11 cellular contexts compared by ENCODE assay signal in genomic region chr11:116984589-116984988, GRCh38.
DNase-seq lines count a peak whose midpoint lies in the region; ATAC-seq and TF ChIP-seq lines count a peak whose summit lies in the region.
"Had no signal": no experiment of that assay in that cellular context is flagged by ENCODE, and none has a peak within 500 bp of the region (broad histone marks: within the 10 kb centered on the region; RNA-seq: fewer than 3 reads in every experiment).

No MANE protein-coding gene starts in this region.

- H3K4me1 Mint-ChIP-seq in activated T-helper 1 cell treated with anti-CD3 and anti-CD28 coated beads, Interleukin-12 subunit alpha, Interleukin-12 subunit beta, Interleukin-2, Interleukin-4 antibody, amounts not matched to agents 30 ng/mL and 10 ng/mL and 1 ng/mL, durations not matched to agents 14 hours and 24 hours and 36 hours (ENCODE audit: low read depth) = peaks cover 76% of the 10 kb centered on the region

- TF ChIP-seq POLR2A in sigmoid colon (IDR thresholded peaks at IDR 0.05) = no peak

- H3K36me3 ChIP-seq in PC-9 (ENCODE audit: low read depth) = no peaks in the 10 kb centered on the region
- H3K36me3 ChIP-seq in sigmoid colon = no peaks in the 10 kb centered on the region
- H3K36me3 ChIP-seq: thyroid gland had no signal

- no TSS peak for BruUV-seq in PC-9 (replicated peaks; lab: Mats Ljungman, UMichigan)

- H3K4me3 ChIP-seq in PC-9 (no peak overlapping the region), sigmoid colon (no peak overlapping the region)
- H3K4me3 ChIP-seq: thyroid gland had no signal

- ATAC-seq in HG03457 (IDR thresholded peaks at IDR 0.05; ENCODE audit: unreplicated experiment) (no peak), HG02884 (IDR thresholded peaks at IDR 0.05; ENCODE audit: unreplicated experiment) (no peak)
- ATAC-seq: Panc1 had no signal

- no peaks in the 10 kb centered on the region for H3K27me3 Mint-ChIP-seq in activated T-helper 1 cell treated with anti-CD3 and anti-CD28 coated beads, Interleukin-12 subunit alpha, Interleukin-12 subunit beta, Interleukin-2, Interleukin-4 antibody, amounts not matched to agents 30 ng/mL and 10 ng/mL and 1 ng/mL, durations not matched to agents 14 hours and 24 hours and 36 hours (ENCODE audit: insufficient read depth)
- H3K27me3 Mint-ChIP-seq: activated naive CD8-positive, alpha-beta T cell treated with anti-CD3 and anti-CD28 coated beads, Interleukin-2, amount 10 ng/mL, durations not matched to agents 7 days and 5 days had no signal

- peaks cover 41% of the 10 kb centered on the region for H3F3A ChIP-seq in PC-9 (ENCODE audit: insufficient read depth, low read depth)

- peaks cover 50% of the 10 kb centered on the region for H3K79me2 ChIP-seq in PC-9 (ENCODE audit: low read depth)

- H3K36me3 Mint-ChIP-seq in activated T-helper 1 cell treated with anti-CD3 and anti-CD28 coated beads, Interleukin-12 subunit alpha, Interleukin-12 subunit beta, Interleukin-2, Interleukin-4 antibody, amounts not matched to agents 30 ng/mL and 10 ng/mL and 1 ng/mL, durations not matched to agents 14 hours and 24 hours and 36 hours (ENCODE audit: low read depth) = peaks cover 6% of the 10 kb centered on the region

- WGBS in sigmoid colon, 2 donors = 69 to 80% methylated on average over 6 of the region's 6 CpGs

- intact Hi-C loops in PC-9 (cut with micrococcal nuclease; ENCODE audit: unreplicated experiment) = loop anchor here (10.0 kb wide), 1 partner anchor 110 kb away; the partner anchor contains the start of gene SIK3
- intact Hi-C loops in sigmoid colon (cut with DNase I) = no loop called here
- intact Hi-C loops in activated T-helper 1 cell treated with anti-CD3 and anti-CD28 coated beads, Interleukin-12 subunit alpha, Interleukin-12 subunit beta, Interleukin-2, Interleukin-4 antibody, amounts not matched to agents 30 ng/mL and 10 ng/mL and 1 ng/mL, durations not matched to agents 14 hours and 24 hours and 36 hours (cut with micrococcal nuclease) = no loop called here

- H3K27ac ChIP-seq in PC-9 (peak overlapping the region; percentile 16; the same call in 1 of the 2 replicates), sigmoid colon (peak overlapping the region; percentile 53 to 84 (median 72))

- no peak for TF ChIP-seq CTCF in PC-9 (conservative IDR thresholded peaks at IDR 0.05)
- TF ChIP-seq CTCF in sigmoid colon (IDR thresholded peaks at IDR 0.05) = no peak

- no peaks in the 10 kb centered on the region for H3K9me2 ChIP-seq in PC-9 (ENCODE audit: insufficient read depth)

- H3K9me3 Mint-ChIP-seq in activated T-helper 1 cell treated with anti-CD3 and anti-CD28 coated beads, Interleukin-12 subunit alpha, Interleukin-12 subunit beta, Interleukin-2, Interleukin-4 antibody, amounts not matched to agents 30 ng/mL and 10 ng/mL and 1 ng/mL, durations not matched to agents 14 hours and 24 hours and 36 hours = no peaks in the 10 kb centered on the region
- H3K9me3 Mint-ChIP-seq: activated naive CD8-positive, alpha-beta T cell treated with anti-CD3 and anti-CD28 coated beads, Interleukin-2, amount 10 ng/mL, durations not matched to agents 7 days and 5 days had no signal

- H2AFZ ChIP-seq in PC-9 = no peak overlapping the region

- POLR2A ChIA-PET in PC-9 (lab: Charles Lee; ENCODE audit: unreplicated experiment) = interaction anchor here (0.6 to 1.2 kb wide), 3 partner anchors 104 to 121 kb away, joined by 6 to 10 read pairs (median 7); no protein-coding TSS in a partner anchor

- peaks cover 14% of the 10 kb centered on the region; the same call in 1 of the 2 replicates for H4K20me1 ChIP-seq in PC-9 (ENCODE audit: insufficient read depth)

- DNase-seq in ELR (ENCODE audit: low read depth) = peak; percentile 97
- DNase-seq in PC-9 = peak in 1 of 2 experiments; percentile 81
- peak; percentile 96 for DNase-seq in fibroblast of gingiva (ENCODE audit: low read depth)
- DNase-seq in sigmoid colon = no peak
- DNase-seq in NCI-H128 (lab: John Stamatoyannopoulos, UW; ENCODE audit: unreplicated experiment) = no peak
- DNase-seq in activated T-helper 1 cell treated with anti-CD3 and anti-CD28 coated beads, Interleukin-12 subunit alpha, Interleukin-12 subunit beta, Interleukin-2, Interleukin-4 antibody, amounts not matched to agents 30 ng/mL and 10 ng/mL and 1 ng/mL, durations not matched to agents 14 hours and 24 hours and 36 hours (ENCODE audit: low spot score) = no peak
- DNase-seq: activated naive CD8-positive, alpha-beta T cell treated with anti-CD3 and anti-CD28 coated beads, Interleukin-2, amount 10 ng/mL, durations not matched to agents 7 days and 5 days; thyroid gland had no signal

- H3K27me3 ChIP-seq in PC-9 (ENCODE audit: insufficient read depth, low read depth) (no peaks in the 10 kb centered on the region), sigmoid colon (no peaks in the 10 kb centered on the region)
- H3K27me3 ChIP-seq: thyroid gland had no signal

- CTCF ChIA-PET in PC-9 (lab: Charles Lee) = interaction anchor here (0.6 kb wide), 1 partner anchor 16 kb away, joined by 3 read pairs; no protein-coding TSS in a partner anchor

- H3K9me3 ChIP-seq in PC-9 (ENCODE audit: insufficient read depth, low read depth) = no peaks in the 10 kb centered on the region
- no peaks in the 10 kb centered on the region for H3K9me3 ChIP-seq in sigmoid colon
- H3K9me3 ChIP-seq: thyroid gland had no signal

- no peak overlapping the region for H3K27ac Mint-ChIP-seq in activated T-helper 1 cell treated with anti-CD3 and anti-CD28 coated beads, Interleukin-12 subunit alpha, Interleukin-12 subunit beta, Interleukin-2, Interleukin-4 antibody, amounts not matched to agents 30 ng/mL and 10 ng/mL and 1 ng/mL, durations not matched to agents 14 hours and 24 hours and 36 hours
- H3K27ac Mint-ChIP-seq: activated naive CD8-positive, alpha-beta T cell treated with anti-CD3 and anti-CD28 coated beads, Interleukin-2, amount 10 ng/mL, durations not matched to agents 7 days and 5 days had no signal

- no peak for TF ChIP-seq EP300 in sigmoid colon (IDR thresholded peaks at IDR 0.05)

- H3K4me1 ChIP-seq in PC-9 (replicated peaks; ENCODE audit: insufficient read depth) (peaks cover 43% of the 10 kb centered on the region), sigmoid colon (peaks cover 0 to 85% (median 66%) of the 10 kb centered on the region in 4 donors)

- H3K4me2 ChIP-seq in PC-9 = peak overlapping the region; percentile 41

- no peak overlapping the region for H3K4me3 Mint-ChIP-seq in activated T-helper 1 cell treated with anti-CD3 and anti-CD28 coated beads, Interleukin-12 subunit alpha, Interleukin-12 subunit beta, Interleukin-2, Interleukin-4 antibody, amounts not matched to agents 30 ng/mL and 10 ng/mL and 1 ng/mL, durations not matched to agents 14 hours and 24 hours and 36 hours
- H3K4me3 Mint-ChIP-seq: activated naive CD8-positive, alpha-beta T cell treated with anti-CD3 and anti-CD28 coated beads, Interleukin-2, amount 10 ng/mL, durations not matched to agents 7 days and 5 days had no signal

Comparison
In these comparisons a context has a peak if more than half of its experiments do, and no peak if none do; other contexts are left out.
1. DNase-seq: peak in ELR (single experiment) and fibroblast of gingiva (single experiment); none in sigmoid colon (single experiment), NCI-H128 (single experiment) and activated T-helper 1 cell treated with anti-CD3 and anti-CD28 coated beads, Interleukin-12 subunit alpha, Interleukin-12 subunit beta, Interleukin-2, Interleukin-4 antibody, amounts not matched to agents 30 ng/mL and 10 ng/mL and 1 ng/mL, durations not matched to agents 14 hours and 24 hours and 36 hours (single experiment).